8 cellular contexts compared by ENCODE assay signal in genomic region chr10:127906548-127907377, GRCh38. TPM values are rescaled to one million over a fixed set of nuclear protein-coding genes. Genes with fewer than 3 reads are reported as not detected.
DNase-seq lines count a peak whose midpoint lies in the region; ATAC-seq and TF ChIP-seq lines count a peak whose summit lies in the region.

Gene PTPRE, plus strand, starts transcription at chr10:127907103. Its CDS starts 133,779 bp downstream, at chr10:128040882.

- H4K20me1 ChIP-seq in SK-N-SH (ENCODE audit: insufficient read depth): no peaks in the 10 kb centered on the region

- H3K4me1 Mint-ChIP-seq in activated naive CD8-positive, alpha-beta T cell treated with anti-CD3 and anti-CD28 coated beads, Interleukin-2, amount 10 ng/mL, durations not matched to agents 7 days and 5 days: no peaks in the 10 kb centered on the region

- no peak for TF ChIP-seq EP300 in SK-N-SH (IDR thresholded peaks at IDR 0.05; ENCODE audit: borderline replicate concordance in 1 of 2, low read depth in 1 of 2, low read length in 1 of 2)

- TF ChIP-seq CTCF in AG09319 (IDR thresholded peaks at IDR 0.05; ENCODE audit: low read depth, low read length): peak; percentile 39
- TF ChIP-seq CTCF in SK-N-SH (IDR thresholded peaks at IDR 0.05): peak; percentile 65
- TF ChIP-seq CTCF in prostate gland (IDR thresholded peaks at IDR 0.05): peak; percentile 59 to 94 (median 76)
- peak; percentile 67 for TF ChIP-seq CTCF in upper lobe of right lung (IDR thresholded peaks at IDR 0.05)

- peak; percentile 84 for TF ChIP-seq RAD21 in SK-N-SH (IDR thresholded peaks at IDR 0.05; ENCODE audit: low read length)

- POLR2A ChIA-PET in SK-N-SH (lab: Yijun Ruan, JAX): interaction anchor here (1.1 kb wide), 1 partner anchor 105 kb away, joined by 3 read pairs; no protein-coding TSS in a partner anchor
- POLR2A ChIA-PET in activated naive CD8-positive, alpha-beta T cell treated with anti-CD3 and anti-CD28 coated beads, Interleukin-2, amount 10 ng/mL, durations not matched to agents 7 days and 5 days (lab: Charles Lee): interaction anchor here (1.0 kb wide), 1 partner anchor 105 kb away, joined by 5 read pairs; no protein-coding TSS in a partner anchor

- H3K9ac ChIP-seq in SK-N-SH: peak within 1 kb of the TSS; percentile 63; the same call in 1 of the 2 replicates

- H3K79me2 ChIP-seq in SK-N-SH (ENCODE audit: insufficient read depth): no peaks in the 10 kb centered on the region; the same call in 1 of the 2 replicates

- no peaks in the 10 kb centered on the region for H3F3A ChIP-seq in SK-N-SH (replicated peaks; ENCODE audit: insufficient read depth)

- H3K27me3 ChIP-seq in SK-N-SH (ENCODE audit: insufficient read depth) (no peaks in the 10 kb centered on the region), prostate gland (replicated peaks; ENCODE audit: insufficient read depth) (no peaks in the 10 kb centered on the region), upper lobe of right lung (no peaks in the 10 kb centered on the region)

- H3K9me2 ChIP-seq in SK-N-SH: no peaks in the 10 kb centered on the region

- no peaks in the 10 kb centered on the region for H3K36me3 Mint-ChIP-seq in activated naive CD8-positive, alpha-beta T cell treated with anti-CD3 and anti-CD28 coated beads, Interleukin-2, amount 10 ng/mL, durations not matched to agents 7 days and 5 days

- H3K4me1 ChIP-seq in SK-N-SH (ENCODE audit: control insufficient read depth in 1 of 2, insufficient read depth in 2 of 2, low read depth in 1 of 2, low read length in 1 of 2) (peaks cover 0 to 12% of the 10 kb centered on the region in 2 experiments; a peak in 1 of 4 replicates), prostate gland (replicated peaks) (no peaks in the 10 kb centered on the region), upper lobe of right lung (peaks cover 18% of the 10 kb centered on the region)

- WGBS in SK-N-SH (ENCODE audit: low lambda C conversion rate): 48% methylated on average over 13 of the region's 78 CpGs
- 13% methylated on average over 56 of the region's 78 CpGs for WGBS in prostate gland

- H3K4me3 Mint-ChIP-seq in activated naive CD8-positive, alpha-beta T cell treated with anti-CD3 and anti-CD28 coated beads, Interleukin-2, amount 10 ng/mL, durations not matched to agents 7 days and 5 days: peak within 1 kb of the TSS; percentile 2

- no peak within 1 kb of the TSS for H3K27ac Mint-ChIP-seq in activated naive CD8-positive, alpha-beta T cell treated with anti-CD3 and anti-CD28 coated beads, Interleukin-2, amount 10 ng/mL, durations not matched to agents 7 days and 5 days

- peak within 1 kb of the TSS; percentile 84; the same call in 1 of the 2 replicates for H2AFZ ChIP-seq in SK-N-SH (ENCODE audit: low read depth)

- no peak for DNase-seq in AG09319 (ENCODE audit: extremely low read depth, low read depth)
- DNase-seq in SK-N-SH: peak; percentile 96
- peak; percentile 84 for DNase-seq in activated naive CD8-positive, alpha-beta T cell treated with anti-CD3 and anti-CD28 coated beads, Interleukin-2, amount 10 ng/mL, durations not matched to agents 7 days and 5 days
- DNase-seq in left cardiac atrium: peak; percentile 85
- DNase-seq in prostate gland (ENCODE audit: low spot score): peak; percentile 48
- peak; percentile 92 for DNase-seq in upper lobe of right lung

- H3K4me3 ChIP-seq in SK-N-SH (ENCODE audit: low read depth in 2 of 2, low read length in 1 of 2) (peak within 1 kb of the TSS; percentile 70 to 77), prostate gland (peak within 1 kb of the TSS; percentile 41 to 54), upper lobe of right lung (peak within 1 kb of the TSS; percentile 66)

- H3K27ac ChIP-seq in SK-N-SH (ENCODE audit: low read depth in 2 of 2, low read length in 1 of 2) (peak within 1 kb of the TSS; percentile 32 to 34), prostate gland (peak within 1 kb of the TSS; percentile 39 to 41), upper lobe of right lung (peak within 1 kb of the TSS; percentile 82)

- H3K9me3 ChIP-seq in SK-N-SH: no peaks in the 10 kb centered on the region
- H3K9me3 ChIP-seq in prostate gland: no peaks in the 10 kb centered on the region
- no peaks in the 10 kb centered on the region for H3K9me3 ChIP-seq in upper lobe of right lung

- H3K36me3 ChIP-seq in SK-N-SH (replicated peaks in 1 of 2; ENCODE audit: control insufficient read depth in 1 of 2, insufficient read depth in 2 of 2, low read length in 1 of 2): no peaks in the 10 kb centered on the region
- no peaks in the 10 kb centered on the region for H3K36me3 ChIP-seq in prostate gland
- no peaks in the 10 kb centered on the region for H3K36me3 ChIP-seq in upper lobe of right lung

- no peaks in the 10 kb centered on the region for H3K9me3 Mint-ChIP-seq in activated naive CD8-positive, alpha-beta T cell treated with anti-CD3 and anti-CD28 coated beads, Interleukin-2, amount 10 ng/mL, durations not matched to agents 7 days and 5 days

- intact Hi-C loops in left cardiac atrium (cut with DNase I): loop anchor here (1.0 to 5.0 kb wide), 4 partner anchors 104 to 162 kb away; no protein-coding TSS in a partner anchor
- intact Hi-C loops in prostate gland (cut with DNase I): loop anchor here (2.0 kb wide), 2 partner anchors 106 to 162 kb away; no protein-coding TSS in a partner anchor
- intact Hi-C loops in upper lobe of right lung (cut with DNase I): loop anchor here (5.0 kb wide), 2 partner anchors 91 to 106 kb away; no protein-coding TSS in a partner anchor

- peak within 1 kb of the TSS; percentile 83 for H3K4me2 ChIP-seq in SK-N-SH

- CTCF ChIA-PET in SK-N-SH (lab: Yijun Ruan, JAX): interaction anchor here (0.6 to 13.6 kb wide), 54 partner anchors 9 to 1697 kb away, joined by 3 to 389 read pairs (median 4); no protein-coding TSS in a partner anchor

- peak; percentile 89 for ATAC-seq in GM18907 (IDR thresholded peaks at IDR 0.05; ENCODE audit: unreplicated experiment)
- ATAC-seq in HG03175 (IDR thresholded peaks at IDR 0.05; ENCODE audit: unreplicated experiment): peak; percentile 92
- peak; percentile 95 for ATAC-seq in activated naive CD8-positive, alpha-beta T cell treated with anti-CD3 and anti-CD28 coated beads, Interleukin-2, amount 10 ng/mL, durations not matched to agents 7 days and 5 days (ENCODE audit: low read depth)
- ATAC-seq in left cardiac atrium: peak; percentile 86 to 92
- peak; percentile 96 for ATAC-seq in upper lobe of right lung

- no peak for TF ChIP-seq POLR2A in prostate gland (IDR thresholded peaks at IDR 0.05)

- peaks cover 44% of the 10 kb centered on the region for H3K27me3 Mint-ChIP-seq in activated naive CD8-positive, alpha-beta T cell treated with anti-CD3 and anti-CD28 coated beads, Interleukin-2, amount 10 ng/mL, durations not matched to agents 7 days and 5 days

TF ChIP-seq in SK-N-SH, 30 proteins besides CTCF, POLR2A, EP300 and RAD21 (continues in another document):
- TF ChIP-seq GATA2 (CRISPR knock-in tag; IDR thresholded peaks at IDR 0.05) (no peak), CHD2 (IDR thresholded peaks at IDR 0.05; ENCODE audit: low read length, partially characterized antibody) (peak; percentile 35), SMC3 (IDR thresholded peaks at IDR 0.05; ENCODE audit: low read depth, low read length) (peak; percentile 100), RXRA (IDR thresholded peaks at IDR 0.05; ENCODE audit: borderline replicate concordance, low read depth) (no peak), TAF1 (IDR thresholded peaks at IDR 0.05; ENCODE audit: borderline replicate concordance, low read depth, low read length) (no peak), SIN3A (IDR thresholded peaks at IDR 0.05; ENCODE audit: borderline replicate concordance, low read depth, low read length) (no peak), REST (IDR thresholded peaks at IDR 0.05; ENCODE audit: low read depth, low read length) (no peak), FOXM1 (IDR thresholded peaks at IDR 0.05; ENCODE audit: low read depth) (no peak), FOXJ3 (CRISPR knock-in tag; IDR thresholded peaks at IDR 0.05) (no peak), NRF1 (IDR thresholded peaks at IDR 0.05; ENCODE audit: low read depth, low read length) (peak; percentile 31; the same call in 1 of the 2 replicates)

RNA-seq across cellular contexts. Expression of gene PTPRE, which starts in this region (rescaled TPM):
- 6.2 and 11.8 TPM in 2 replicates for polyA plus RNA-seq in SK-N-SH (2012; rRNA removed)
- 8.9 and 9.4 TPM in 2 replicates for polyA plus RNA-seq in SK-N-SH (2012; cell fraction: cytosol; rRNA removed)
- polyA plus RNA-seq in SK-N-SH (2012; cell fraction: nucleus; rRNA removed): 19.9 and 21.3 TPM in 2 replicates
- 10 to 100 TPM; 26.8 to 37.3 TPM for total RNA-seq in activated naive CD8-positive, alpha-beta T cell treated with anti-CD3 and anti-CD28 coated beads, Interleukin-2, amount 10 ng/mL, durations not matched to agents 7 days and 5 days
- total RNA-seq in left cardiac atrium: 10 to 100 TPM; 14.2 to 24.3 TPM
- 10 to 100 TPM in 1 of 2 donors, 1 to 10 TPM in 1; 4.5 to 14.3 TPM for total RNA-seq in prostate gland
- total RNA-seq in upper lobe of right lung: 70.6 TPM
